13 cellular contexts compared by ENCODE assay signal in the genomic region with DNA sequence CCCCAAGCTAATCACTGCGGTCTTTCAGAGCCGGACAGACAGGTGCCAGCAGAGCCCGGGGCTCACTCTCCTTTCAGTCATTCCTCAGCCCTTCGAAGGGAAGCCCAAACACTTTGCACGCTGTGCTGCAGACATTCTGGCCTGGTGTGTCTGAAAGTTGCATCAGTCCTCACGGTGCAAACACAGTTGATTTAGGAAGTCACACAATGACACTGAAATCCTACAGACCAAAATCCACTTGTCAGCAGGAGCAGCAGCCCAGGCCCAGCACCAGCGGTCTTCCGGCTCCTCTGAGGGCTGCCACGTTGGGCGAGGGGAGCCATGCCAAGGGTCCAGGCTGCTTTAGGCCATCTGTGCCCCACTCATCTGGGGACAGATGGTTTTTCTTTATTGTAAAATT.
A peak's percentile ranks its signal among the peaks of the same experiment; 100 is the strongest.
DNase-seq lines count a peak whose midpoint lies in the region; ATAC-seq and TF ChIP-seq lines count a peak whose summit lies in the region.
"Had no signal": no experiment of that assay in that cellular context is flagged by ENCODE, and none has a peak within 500 bp of the region (broad histone marks: within the 10 kb centered on the region; RNA-seq: fewer than 3 reads in every experiment).

No MANE protein-coding gene starts in this region.

- peaks cover 66% of the 10 kb centered on the region for H3K4me1 Mint-ChIP-seq in CD14-positive monocyte

- H3K9me2 ChIP-seq in hepatocyte (replicated peaks; ENCODE audit: insufficient read depth): no peaks in the 10 kb centered on the region

- TF ChIP-seq CTCF in CD14-positive monocyte (IDR thresholded peaks at IDR 0.05) (no peak), coronary artery (IDR thresholded peaks at IDR 0.05) (no peak), hepatocyte (IDR thresholded peaks at IDR 0.05; ENCODE audit: poor library complexity) (no peak)

- no peak for DNase-seq in CD14-positive monocyte (ENCODE audit: low spot score)
- DNase-seq in HuH-7.5 (ENCODE audit: low spot score): peak; percentile 7
- no peak for DNase-seq in coronary artery (ENCODE audit: low spot score)
- DNase-seq in posterior vena cava (ENCODE audit: low spot score): peak; percentile 83
- no peak for DNase-seq in glomerular visceral epithelial cell (ENCODE audit: extremely low spot score)
- no peak for DNase-seq in hepatocyte (ENCODE audit: low spot score)
- DNase-seq: DMS53; effector memory CD4-positive, alpha-beta T cell; NCI-H1436 treated with DMSO at 0.1 percent for 48 hours; PC-3 had no signal

- intact Hi-C loops in CD14-positive monocyte (cut with micrococcal nuclease) (loop anchor here in 1 of 2 donors (10.0 kb wide), 1 partner anchor 233 kb away; no protein-coding TSS in a partner anchor), posterior vena cava (cut with DNase I) (loop anchor here (10.0 kb wide), 2 partner anchors 223 to 1097 kb away; no protein-coding TSS in a partner anchor)

- WGBS in hepatocyte (ENCODE audit: low lambda C conversion rate, missing lambda C conversion rate): 87% methylated on average over 10 of the region's 10 CpGs

- H3K9me3 ChIP-seq in hepatocyte (ENCODE audit: low read depth): no peaks in the 10 kb centered on the region

- peaks cover 39 to 45% of the 10 kb centered on the region in 2 donors for H3K36me3 Mint-ChIP-seq in CD14-positive monocyte

- peak overlapping the region; percentile 88 to 98 (median 96) for H3K27ac Mint-ChIP-seq in CD14-positive monocyte

- no peak overlapping the region for H3K4me2 ChIP-seq in hepatocyte

- no peak overlapping the region for H3K4me3 ChIP-seq in coronary artery
- H3K4me3 ChIP-seq in hepatocyte: no peak overlapping the region

- no peak for ATAC-seq in HG02798 (IDR thresholded peaks at IDR 0.05; ENCODE audit: poor library complexity, unreplicated experiment)
- no peak for ATAC-seq in HG03457 (IDR thresholded peaks at IDR 0.05; ENCODE audit: unreplicated experiment)
- ATAC-seq: PC-3 had no signal

- H3K9me3 Mint-ChIP-seq in CD14-positive monocyte: peaks cover 0 to 6% (median 3%) of the 10 kb centered on the region in 7 donors
- H3K9me3 Mint-ChIP-seq: type B pancreatic cell had no signal

- peak overlapping the region; percentile 86 to 95 for H3K27ac ChIP-seq in coronary artery
- H3K27ac ChIP-seq in hepatocyte: no peak overlapping the region

- peaks cover under 1 to 2% (median 2%) of the 10 kb centered on the region in 3 donors for H3K27me3 Mint-ChIP-seq in CD14-positive monocyte (ENCODE audit: low read depth in 3 of 3)
- H3K27me3 Mint-ChIP-seq: type B pancreatic cell had no signal

- no peaks in the 10 kb centered on the region for H3K36me3 ChIP-seq in hepatocyte (replicated peaks; ENCODE audit: insufficient read depth, low read depth)

- peak overlapping the region in 1 of 2 donors; percentile 12 for H3K4me3 Mint-ChIP-seq in CD14-positive monocyte
- H3K4me3 Mint-ChIP-seq: type B pancreatic cell had no signal

- peaks cover 17% of the 10 kb centered on the region for H3K4me1 ChIP-seq in hepatocyte (ENCODE audit: insufficient read depth)

- no peak overlapping the region for H2AFZ ChIP-seq in hepatocyte

- peaks cover 4% of the 10 kb centered on the region for H3K79me2 ChIP-seq in hepatocyte

- peaks cover 31% of the 10 kb centered on the region for H4K20me1 ChIP-seq in hepatocyte (ENCODE audit: insufficient read depth, poor library complexity, severe bottlenecking)

- no peaks in the 10 kb centered on the region for H3K27me3 ChIP-seq in hepatocyte

Comparison
In these comparisons a context has a peak if more than half of its experiments do, and no peak if none do; other contexts are left out.
1. DNase-seq: peak in HuH-7.5 (single experiment) and posterior vena cava (single experiment); none in CD14-positive monocyte (single experiment), coronary artery (single experiment), glomerular visceral epithelial cell (single experiment) and hepatocyte (single experiment).